Comparison of ENCODE assay signal across 8 cellular contexts in the genomic region with DNA sequence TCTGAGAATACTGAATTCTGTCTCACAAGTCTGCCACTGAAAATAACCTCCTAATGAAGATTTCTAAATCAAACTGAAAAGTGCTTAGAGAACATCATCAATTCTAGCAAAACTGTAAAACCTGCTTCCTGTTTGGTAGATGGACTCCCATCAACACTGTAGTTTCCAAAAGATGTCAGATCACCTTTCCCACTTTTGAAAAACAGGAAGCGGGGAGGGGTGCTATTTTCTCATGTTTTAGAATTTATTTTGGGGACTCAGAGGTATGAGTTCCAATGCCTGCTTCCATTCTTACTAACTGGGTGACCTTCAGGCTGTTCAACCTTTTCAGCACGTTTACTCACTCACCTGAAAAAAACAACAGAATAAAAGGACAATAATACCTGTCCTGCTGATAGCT. TPM values are rescaled to one million over a fixed set of nuclear protein-coding genes. Genes with fewer than 3 reads are reported as not detected.
DNase-seq lines count a peak whose midpoint lies in the region; ATAC-seq and TF ChIP-seq lines count a peak whose summit lies in the region.

No MANE protein-coding gene starts in this region.

- H3K9ac ChIP-seq in mesendoderm (ENCODE audit: low read length) = peak overlapping the region; percentile 95

- H3K4me3 ChIP-seq in heart left ventricle (peak overlapping the region; percentile 59 to 94 (median 83)), astrocyte of the cerebellum (ENCODE audit: low read depth, low read length) (peak overlapping the region; percentile 80), mesendoderm (ENCODE audit: low read length) (no peak overlapping the region), uterus (peak overlapping the region; percentile 79 to 81)

- 44 to 59% (median 53%) methylated on average over 2 of the region's 2 CpGs for WGBS in heart left ventricle, 4 donors
- WGBS in mesendoderm (ENCODE audit: extremely low coverage, insufficient coverage, low lambda C conversion rate) = no CpG with 5 or more reads among the region's 2 CpGs

- H3K56ac ChIP-seq in mesendoderm (ENCODE audit: low read length) = peak overlapping the region; percentile 98

- H3K9me3 ChIP-seq in heart left ventricle = no peaks in the 10 kb centered on the region
- no peaks in the 10 kb centered on the region for H3K9me3 ChIP-seq in uterus

- H3K4ac ChIP-seq in mesendoderm (ENCODE audit: low read depth, low read length) = no peak overlapping the region

- CTCF ChIA-PET in RWPE1 (lab: Yijun Ruan, JAX) = interaction anchor here (0.6 to 1.7 kb wide), 3 partner anchors 20 to 918 kb away, joined by 3 to 5 read pairs (median 4); no protein-coding TSS in a partner anchor

- H2BK5ac ChIP-seq in mesendoderm (ENCODE audit: low read length) = no peak overlapping the region

- in situ Hi-C loops in astrocyte of the cerebellum (cut with HindIII; ENCODE audit: low sequenced_read_pairs) = no loop called here

- H2BK15ac ChIP-seq in mesendoderm (replicated peaks; ENCODE audit: low read depth) = no peak overlapping the region

- H3K79me2 ChIP-seq in mesendoderm (ENCODE audit: control insufficient read depth, insufficient read depth, low read length) = peaks cover 12% of the 10 kb centered on the region

- no peak overlapping the region for H2BK120ac ChIP-seq in mesendoderm (ENCODE audit: low read depth, low read length)

- TF ChIP-seq CTCF in heart left ventricle (IDR thresholded peaks at IDR 0.05) (no peak), astrocyte of the cerebellum (IDR thresholded peaks at IDR 0.05; ENCODE audit: low read depth, low read length, missing control alignments) (no peak), uterus (IDR thresholded peaks at IDR 0.05) (no peak), RWPE1 (conservative IDR thresholded peaks at IDR 0.05; ENCODE audit: low read depth) (no peak)

- H3K36me3 ChIP-seq in heart left ventricle = peaks cover 0 to 76% (median 69%) of the 10 kb centered on the region in 9 donors
- H3K36me3 ChIP-seq in mesendoderm (ENCODE audit: control insufficient read depth, insufficient read depth, low read length) = peaks cover 2% of the 10 kb centered on the region
- H3K36me3 ChIP-seq in uterus = no peaks in the 10 kb centered on the region

- H3K23ac ChIP-seq in mesendoderm (ENCODE audit: low read length) = no peak overlapping the region

- H3K4me1 ChIP-seq in heart left ventricle (peaks cover 0 to 60% (median 48%) of the 10 kb centered on the region in 12 donors), mesendoderm (ENCODE audit: control insufficient read depth, low read depth, low read length) (peaks cover 3% of the 10 kb centered on the region), uterus (peaks cover 3 to 5% of the 10 kb centered on the region in 2 donors)

- H4K8ac ChIP-seq in mesendoderm (ENCODE audit: low read depth, low read length) = no peak overlapping the region

- no peak overlapping the region for H2AK5ac ChIP-seq in mesendoderm (ENCODE audit: low read length)

- H3K4me2 ChIP-seq in mesendoderm (ENCODE audit: low read length) = peak overlapping the region; percentile 90

- no peaks in the 10 kb centered on the region for H3K27me3 ChIP-seq in heart left ventricle
- H3K27me3 ChIP-seq in mesendoderm (ENCODE audit: insufficient read depth, low read length, poor library complexity) = no peaks in the 10 kb centered on the region
- H3K27me3 ChIP-seq in uterus = no peaks in the 10 kb centered on the region

- ATAC-seq in heart left ventricle (no peak), left ventricle myocardium superior (no peak), GM21526 (IDR thresholded peaks at IDR 0.05; ENCODE audit: low FRiP score, unreplicated experiment) (no peak)

- H4K5ac ChIP-seq in mesendoderm (ENCODE audit: low read length) = no peak overlapping the region

- H3K18ac ChIP-seq in mesendoderm (ENCODE audit: low read length) = no peak overlapping the region

- peaks cover 13% of the 10 kb centered on the region for H3K79me1 ChIP-seq in mesendoderm (ENCODE audit: low read length)

- H3K27ac ChIP-seq in heart left ventricle (peak overlapping the region in 7 of 12 donors; percentile 85 to 96 (median 92)), mesendoderm (ENCODE audit: low read depth, low read length) (no peak overlapping the region), uterus (no peak overlapping the region), RWPE1 (no peak overlapping the region)

- TF ChIP-seq POLR2A in heart left ventricle (IDR thresholded peaks at IDR 0.05) (no peak), uterus (IDR thresholded peaks at IDR 0.05) (no peak)

- POLR2A ChIA-PET in RWPE1 (lab: Yijun Ruan, JAX; ENCODE audit: low non-redundant PET) = interaction anchor here (1.0 to 2.0 kb wide), 2 partner anchors 12 to 21 kb away, joined by 3 to 20 read pairs; partner anchors contain the start of gene PRELID3B

- no peak for DNase-seq in heart left ventricle
- no peak for DNase-seq in left ventricle myocardium superior
- no peak for DNase-seq in astrocyte of the cerebellum (ENCODE audit: low read depth)
- DNase-seq in mesendoderm = no peak
- DNase-seq in uterus = no peak
- no peak for DNase-seq in RWPE1 (ENCODE audit: low spot score)
- no peak for DNase-seq in activated CD4-positive, CD25-positive, alpha-beta regulatory T cell (lab: John Stamatoyannopoulos, UW)

- intact Hi-C loops in heart left ventricle (cut with DNase I) (loop anchor here in 5 of 10 donors (2.0 to 10.0 kb wide), 6 partner anchors 14 to 379 kb away; partner anchors contain the start of genes NELFCD (in 5 of the 5) and STX16 (in 1 of the 5)), left ventricle myocardium superior (cut with micrococcal nuclease) (loop anchor here (5.0 kb wide), 1 partner anchor 124 kb away; no protein-coding TSS in a partner anchor), uterus (cut with DNase I; ENCODE audit: low total_unique reads) (no loop called here)

RNA-seq across cellular contexts. Expression of gene ATP5F1E, which starts 1.2 kb away (rescaled TPM):
- total RNA-seq in heart left ventricle = 100 to 1,000 TPM in 7 of 9 donors, 10 to 100 TPM in 2; 38.5 to 153 (median 116) TPM
- 100 to 1,000 TPM in 1 of 2 donors, 10 to 100 TPM in 1; 66.4 to 130 TPM for polyA plus RNA-seq in heart left ventricle
- total RNA-seq in left ventricle myocardium superior = 128 TPM
- 61.1 TPM for polyA plus RNA-seq in mesendoderm (2013, experiment 1 of 2)
- polyA plus RNA-seq in mesendoderm (2013, experiment 2 of 2) = 59.6 TPM
- total RNA-seq in uterus = 10 to 100 TPM in 2 of 4 donors, 1 to 10 TPM in 2; 5.6 to 42.4 (median 21.1) TPM

RNA-seq across cellular contexts. Expression of gene PRELID3B, which starts 11.7 kb away (rescaled TPM):
- 10 to 100 TPM; 34.6 to 51.0 (median 43.7) TPM for total RNA-seq in heart left ventricle
- 10 to 100 TPM; 14.1 to 39.6 TPM for polyA plus RNA-seq in heart left ventricle
- 50.1 TPM for total RNA-seq in left ventricle myocardium superior
- polyA plus RNA-seq in mesendoderm (2013, experiment 1 of 2) = 23.0 TPM
- 24.1 TPM for polyA plus RNA-seq in mesendoderm (2013, experiment 2 of 2)
- total RNA-seq in uterus = 10 to 100 TPM; 13.3 to 44.3 (median 31.9) TPM

RNA-seq across cellular contexts. Expression of gene TUBB1, which starts 11.7 kb away (rescaled TPM):
- total RNA-seq in heart left ventricle (under 1 TPM; 0.07 to 0.64 (median 0.25) TPM), left ventricle myocardium superior (0.30 TPM), uterus (under 1 TPM in 2 of 4 donors, not detected in 2; 0.26 to 0.48 TPM)
- under 1 TPM in 1 of 2 donors, not detected in 1; 0.17 TPM for polyA plus RNA-seq in heart left ventricle
- polyA plus RNA-seq in mesendoderm (2013, experiment 1 of 2) = not detected
- polyA plus RNA-seq in mesendoderm (2013, experiment 2 of 2) = not detected

RNA-seq across cellular contexts. Expression of gene CTSZ, which starts 23.9 kb away (rescaled TPM):
- 100 to 1,000 TPM in 8 of 9 donors, 10 to 100 TPM in 1; 97.8 to 482 (median 138) TPM for total RNA-seq in heart left ventricle
- 100 to 1,000 TPM in 1 of 2 donors, 10 to 100 TPM in 1; 92.2 to 122 TPM for polyA plus RNA-seq in heart left ventricle
- total RNA-seq in left ventricle myocardium superior = 129 TPM
- polyA plus RNA-seq in mesendoderm (2013, experiment 1 of 2) = 21.7 TPM
- polyA plus RNA-seq in mesendoderm (2013, experiment 2 of 2) = 22.0 TPM
- total RNA-seq in uterus = 100 to 1,000 TPM in 2 of 4 donors, 10 to 100 TPM in 2; 68.7 to 160 (median 109) TPM

RNA-seq across cellular contexts. Expression of gene NELFCD, which starts 49.9 kb away (rescaled TPM):
- 10 to 100 TPM; 21.7 to 43.8 (median 27.7) TPM for total RNA-seq in heart left ventricle
- 10 to 100 TPM; 21.9 to 24.4 TPM for polyA plus RNA-seq in heart left ventricle
- total RNA-seq in left ventricle myocardium superior = 35.6 TPM
- polyA plus RNA-seq in mesendoderm (2013, experiment 1 of 2) = 54.9 TPM
- polyA plus RNA-seq in mesendoderm (2013, experiment 2 of 2) = 53.5 TPM
- total RNA-seq in uterus = 10 to 100 TPM; 15.9 to 66.6 (median 41.3) TPM

Comparison
In these comparisons a context has a peak if more than half of its experiments do, and no peak if none do; other contexts are left out.
1. H3K27ac ChIP-seq: peak in heart left ventricle (7 of 12); none in mesendoderm (single experiment), uterus (0 of 2) and RWPE1 (single experiment).